In genomic region chr17:50539762-50540440, GRCh38 we compare ENCODE assay signal across 16 cellular contexts. TPM values are rescaled to one million over a fixed set of nuclear protein-coding genes. Genes with fewer than 3 reads are reported as not detected.
A peak's percentile ranks its signal among the peaks of the same experiment; 100 is the strongest.
DNase-seq lines count a peak whose midpoint lies in the region; ATAC-seq, FAIRE-seq and TF ChIP-seq lines count a peak whose summit lies in the region.
"Had no signal": no experiment of that assay in that cellular context is flagged by ENCODE, and none has a peak within 500 bp of the region (broad histone marks: within the 10 kb centered on the region; RNA-seq: fewer than 3 reads in every experiment).

No MANE protein-coding gene starts in this region.

- H3K9me3 ChIP-seq in esophagus (ENCODE audit: control insufficient read depth in 2 of 2, insufficient read depth in 1 of 2, low read depth in 1 of 2, low read length in 1 of 2) = no peaks in the 10 kb centered on the region
- H3K9me3 ChIP-seq in small intestine (ENCODE audit: control insufficient read depth, low read depth) = no peaks in the 10 kb centered on the region
- H3K9me3 ChIP-seq: uterus had no signal

- H3K4me3 ChIP-seq in GM12865 (ENCODE audit: low read depth, low read length) (no peak overlapping the region), esophagus (ENCODE audit: low read depth in 1 of 2, low read length in 2 of 2) (no peak overlapping the region), small intestine (ENCODE audit: low read depth in 1 of 2, low read length in 2 of 2) (no peak overlapping the region)
- H3K4me3 ChIP-seq: uterus had no signal

- H3K36me3 ChIP-seq in esophagus (ENCODE audit: control insufficient read depth in 2 of 2, insufficient read depth in 2 of 2, low read length in 1 of 2) (peaks cover 0 to 33% of the 10 kb centered on the region in 2 donors), small intestine (ENCODE audit: control insufficient read depth in 2 of 2, insufficient read depth in 2 of 2, low read length in 2 of 2) (no peaks in the 10 kb centered on the region)
- H3K36me3 ChIP-seq: uterus had no signal

- DNase-seq in GM12865 (ENCODE audit: low read depth) = peak; percentile 27
- DNase-seq in NCI-H526 (lab: John Stamatoyannopoulos, UW) = peak; percentile 43 to 83
- DNase-seq in small intestine = peak; percentile 75
- DNase-seq in GDM1 (lab: John Stamatoyannopoulos, UW) = no peak
- no peak for DNase-seq in caudate nucleus (lab: John Stamatoyannopoulos, UW)
- DNase-seq: CD8-positive, alpha-beta T cell; cerebellar nuclear complex; head of caudate nucleus; left cardiac atrium; naive thymus-derived CD8-positive, alpha-beta T cell; PC-3; retina; uterus had no signal

- WGBS in esophagus, 2 donors = 57% methylated on average over 10 of the region's 10 CpGs
- 59 to 71% (median 70%) methylated on average over 10 of the region's 10 CpGs for WGBS in small intestine, 3 donors

- no peak for TF ChIP-seq CTCF in GM12865 (IDR thresholded peaks at IDR 0.05; ENCODE audit: insufficient read depth, low read depth, low read length, missing control alignments)

- H3K4me1 ChIP-seq in esophagus (ENCODE audit: control insufficient read depth in 2 of 2, insufficient read depth in 2 of 2, low read length in 1 of 2) (peaks cover 7 to 55% of the 10 kb centered on the region in 2 donors), small intestine (ENCODE audit: control insufficient read depth in 2 of 2, insufficient read depth in 1 of 2, low read depth in 1 of 2, low read length in 1 of 2) (peaks cover 0 to 7% of the 10 kb centered on the region in 2 donors)

- H3K27ac ChIP-seq in esophagus (ENCODE audit: low read depth in 2 of 2, low read length in 1 of 2) (peak overlapping the region; percentile 57 to 86), small intestine (ENCODE audit: low read depth in 1 of 2, low read length in 1 of 2) (peak overlapping the region; percentile 3 to 21), caudate nucleus (ENCODE audit: low read depth, low read length) (no peak overlapping the region)
- H3K27ac ChIP-seq: uterus had no signal

- no peak for ATAC-seq in GM21526 (IDR thresholded peaks at IDR 0.05; ENCODE audit: low FRiP score, unreplicated experiment)
- ATAC-seq: CD8-positive, alpha-beta T cell; left cardiac atrium; naive thymus-derived CD8-positive, alpha-beta T cell; PC-3 had no signal

- H3K27me3 ChIP-seq in esophagus (ENCODE audit: control insufficient read depth in 1 of 2, insufficient read depth in 2 of 2, low read length in 2 of 2) (no peaks in the 10 kb centered on the region), small intestine (ENCODE audit: control insufficient read depth in 2 of 2, insufficient read depth in 2 of 2, low read length in 2 of 2) (no peaks in the 10 kb centered on the region)
- H3K27me3 ChIP-seq: uterus had no signal

- no peak for FAIRE-seq in small intestine (lab: Jason Lieb, UNC)
- FAIRE-seq: endothelial cell of umbilical vein had no signal

RNA-seq across cellular contexts. Expression of gene SPATA20, which starts 7.1 kb away (rescaled TPM):
- polyA plus RNA-seq in esophagus (10 to 100 TPM; 11.5 to 26.7 TPM), small intestine (10 to 100 TPM in 2 of 3 donors, 1 to 10 TPM in 1; 7.0 to 26.6 (median 20.6) TPM)

RNA-seq across cellular contexts. Expression of gene EPN3, which starts 7.4 kb away (rescaled TPM):
- polyA plus RNA-seq in esophagus = 10 to 100 TPM; 40.5 to 59.8 TPM
- 10 to 100 TPM in 2 of 3 donors, 1 to 10 TPM in 1; 5.4 to 28.1 (median 17.4) TPM for polyA plus RNA-seq in small intestine
- polyA plus RNA-seq: endothelial cell of umbilical vein; naive thymus-derived CD8-positive, alpha-beta T cell had no signal

RNA-seq across cellular contexts. Expression of gene CACNA1G, which starts 20.6 kb away (rescaled TPM):
- under 1 TPM; 0.06 to 0.13 TPM for polyA plus RNA-seq in esophagus
- under 1 TPM in 1 of 3 donors, not detected in 2; 0.03 TPM for polyA plus RNA-seq in small intestine
- polyA plus RNA-seq: endothelial cell of umbilical vein; naive thymus-derived CD8-positive, alpha-beta T cell had no signal

RNA-seq across cellular contexts. Expression of gene MYCBPAP, which starts 31.7 kb away (rescaled TPM):
- under 1 TPM; 0.05 to 0.22 TPM for polyA plus RNA-seq in esophagus
- under 1 TPM in 2 of 3 donors, not detected in 1; 0.13 to 0.45 TPM for polyA plus RNA-seq in small intestine

Comparison
In these comparisons a context has a peak if more than half of its experiments do, and no peak if none do; other contexts are left out.
1. DNase-seq: peak in GM12865 (single experiment), NCI-H526 (2 of 2) and small intestine (single experiment); none in GDM1 (single experiment) and caudate nucleus (0 of 61).